ENCODE assay signal across 25 cellular contexts in genomic region chr7:29890251-29890650, GRCh38.
"Had no signal": no experiment of that assay in that cellular context is flagged by ENCODE, and none has a peak within 500 bp of the region (broad histone marks: within the 10 kb centered on the region; RNA-seq: fewer than 3 reads in every experiment).

No MANE protein-coding gene starts in this region.

- H3K4me3 ChIP-seq: colonic mucosa, esophagus squamous epithelium, gastrocnemius medialis, heart right ventricle, left lung, lower lobe of right lung, mucosa of descending colon had no signal

- H3K27me3 ChIP-seq: colonic mucosa, esophagus squamous epithelium, gastrocnemius medialis, heart right ventricle, left lung had no signal

- H3K9me3 ChIP-seq: colonic mucosa, esophagus squamous epithelium, gastrocnemius medialis, heart right ventricle, left lung, lower lobe of right lung, mucosa of descending colon had no signal

- DNase-seq: colonic mucosa; cortex of kidney; effector CD8-positive, alpha-beta T cell; effector memory CD8-positive, alpha-beta T cell; endodermal cell; erythroblast; esophagus squamous epithelium; foreskin fibroblast; foreskin melanocyte; gastrocnemius medialis; glutamatergic neuron; head of caudate nucleus; heart right ventricle; hippocampal formation; left cardiac atrium; left lung; left ventricle myocardium superior; lower lobe of right lung; mesenchymal stem cell; mucosa of descending colon; naive B cell had no signal

- H3K9me3 Mint-ChIP-seq: dendritic cell treated with granulocyte-macrophage colony-stimulating factor and Interleukin-4, amounts not matched to agents 40 ng/mL and 50 ng/mL, for 4 days; effector memory CD8-positive, alpha-beta T cell; endodermal cell; naive B cell had no signal

- H3K27ac ChIP-seq: colonic mucosa, epithelial cell of prostate, esophagus squamous epithelium, gastrocnemius medialis, heart right ventricle, left lung, lower lobe of right lung had no signal

- H3K4me3 Mint-ChIP-seq: dendritic cell treated with granulocyte-macrophage colony-stimulating factor and Interleukin-4, amounts not matched to agents 40 ng/mL and 50 ng/mL, for 4 days; effector memory CD8-positive, alpha-beta T cell; endodermal cell; mesothelial cell of epicardium; naive B cell had no signal

- H3K36me3 Mint-ChIP-seq: naive B cell had no signal

- H3K4me1 ChIP-seq: colonic mucosa, gastrocnemius medialis, heart right ventricle, left lung, lower lobe of right lung had no signal

- H3K4me1 Mint-ChIP-seq: endodermal cell, naive B cell had no signal

- H3K36me3 ChIP-seq: colonic mucosa, left lung, lower lobe of right lung had no signal

- H3K27ac Mint-ChIP-seq: dendritic cell treated with granulocyte-macrophage colony-stimulating factor and Interleukin-4, amounts not matched to agents 40 ng/mL and 50 ng/mL, for 4 days; effector memory CD8-positive, alpha-beta T cell; endodermal cell; mesothelial cell of epicardium had no signal

- ATAC-seq: effector memory CD8-positive, alpha-beta T cell; esophagus mucosa; gastrocnemius medialis; heart right ventricle; left cardiac atrium; left lung; left ventricle myocardium superior; lower lobe of right lung; mucosa of descending colon had no signal
